Comparison of ENCODE assay signal across 8 cellular contexts in genomic region chr12:85575115-85576096, GRCh38.
DNase-seq lines count a peak whose midpoint lies in the region; ATAC-seq and TF ChIP-seq lines count a peak whose summit lies in the region.

No MANE protein-coding gene starts in this region.

- H3K27me3 ChIP-seq in mammary epithelial cell (ENCODE audit: insufficient read depth, low read length) (no peaks in the 10 kb centered on the region), transverse colon (no peaks in the 10 kb centered on the region)

- TF ChIP-seq CTCF in mammary epithelial cell (conservative IDR thresholded peaks at IDR 0.05 in 1 of 2, IDR thresholded peaks at IDR 0.05 in 1 of 2; ENCODE audit: extremely low read depth in 1 of 2, insufficient read depth in 1 of 2, low read depth in 1 of 2, low read length in 2 of 2) = peak; percentile 81 to 86
- TF ChIP-seq CTCF in transverse colon (IDR thresholded peaks at IDR 0.05) = peak; percentile 29 to 57 (median 42)

- POLR2A ChIA-PET in activated CD4-positive, alpha-beta T cell treated with anti-CD3 and anti-CD28 coated beads, Interleukin-2, amount 10 ng/mL, durations not matched to agents 7 days and 5 days (lab: Charles Lee) = no interaction called here

- H3K36me3 Mint-ChIP-seq in activated CD4-positive, alpha-beta T cell treated with anti-CD3 and anti-CD28 coated beads, Interleukin-2, amount 10 ng/mL, durations not matched to agents 7 days and 5 days (ENCODE audit: low read depth) = no peaks in the 10 kb centered on the region

- no TSS peak for BruUV-seq in mammary epithelial cell (replicated peaks; lab: Mats Ljungman, UMichigan)

- H3K27ac ChIP-seq in mammary epithelial cell (ENCODE audit: insufficient read depth, low read depth, low read length) (no peak overlapping the region), transverse colon (no peak overlapping the region)

- H3K4me3 ChIP-seq in mammary epithelial cell (replicated peaks in 1 of 3; ENCODE audit: insufficient read depth in 1 of 3, low read depth in 2 of 3, low read length in 3 of 3) = no peak overlapping the region
- no peak overlapping the region for H3K4me3 ChIP-seq in transverse colon

- no peak for TF ChIP-seq POLR2A in transverse colon (IDR thresholded peaks at IDR 0.05)

- CTCF ChIA-PET in activated CD4-positive, alpha-beta T cell treated with anti-CD3 and anti-CD28 coated beads, Interleukin-2, amount 10 ng/mL, durations not matched to agents 7 days and 5 days (lab: Charles Lee) = interaction anchor here (0.6 kb wide), 1 partner anchor 296 kb away, joined by 3 read pairs; no protein-coding TSS in a partner anchor
- CTCF ChIA-PET in mammary epithelial cell (lab: Charles Lee; ENCODE audit: low non-redundant PET) = interaction anchor here (0.6 to 1.1 kb wide), 7 partner anchors 51 to 295 kb away, joined by 3 to 9 read pairs (median 3); no protein-coding TSS in a partner anchor

- dilution Hi-C loops in mammary epithelial cell (cut with HindIII; ENCODE audit: low sequenced_read_pairs) = no loop called here

- H3K27ac Mint-ChIP-seq in activated CD4-positive, alpha-beta T cell treated with anti-CD3 and anti-CD28 coated beads, Interleukin-2, amount 10 ng/mL, durations not matched to agents 7 days and 5 days = no peak overlapping the region

- peak; percentile 25 for DNase-seq in activated CD4-positive, alpha-beta T cell treated with anti-CD3 and anti-CD28 coated beads, Interleukin-2, amount 10 ng/mL, durations not matched to agents 7 days and 5 days
- no peak for DNase-seq in activated CD4-positive, alpha-beta T cell treated with anti-CD3 and anti-CD28 coated beads for 4 hours
- DNase-seq in HPDE6-E6E7 (ENCODE audit: extremely low spot score) = peak; percentile 49
- DNase-seq in NCI-H82 treated with DMSO at 0.1 percent for 48 hours (lab: John Stamatoyannopoulos, UW; ENCODE audit: unreplicated experiment) = peak; percentile 31
- peak; percentile 47 for DNase-seq in mammary epithelial cell
- peak; percentile 51 for DNase-seq in kidney glomerular epithelial cell (lab: John Stamatoyannopoulos, UW)
- DNase-seq in transverse colon = peak; percentile 32

- no peak overlapping the region for H3K4me3 Mint-ChIP-seq in activated CD4-positive, alpha-beta T cell treated with anti-CD3 and anti-CD28 coated beads, Interleukin-2, amount 10 ng/mL, durations not matched to agents 7 days and 5 days

- ATAC-seq in GM21619 (IDR thresholded peaks at IDR 0.05; ENCODE audit: unreplicated experiment) = peak; percentile 98

- no peaks in the 10 kb centered on the region for H3K27me3 Mint-ChIP-seq in activated CD4-positive, alpha-beta T cell treated with anti-CD3 and anti-CD28 coated beads, Interleukin-2, amount 10 ng/mL, durations not matched to agents 7 days and 5 days

- no peaks in the 10 kb centered on the region for H3K79me2 ChIP-seq in mammary epithelial cell (ENCODE audit: insufficient read depth, low read length)

- H2AFZ ChIP-seq in mammary epithelial cell (ENCODE audit: low read depth, low read length) = peak overlapping the region; percentile 0

- no peak overlapping the region for H3K9ac ChIP-seq in mammary epithelial cell (ENCODE audit: insufficient read depth, low read length)

- no peak overlapping the region for H3K4me2 ChIP-seq in mammary epithelial cell (ENCODE audit: insufficient read depth, low read depth, low read length)

- H3K36me3 ChIP-seq in mammary epithelial cell (ENCODE audit: insufficient read depth, low read length) (no peaks in the 10 kb centered on the region), transverse colon (no peaks in the 10 kb centered on the region)

- H3K4me1 ChIP-seq in mammary epithelial cell (ENCODE audit: insufficient read depth, low read length) = no peaks in the 10 kb centered on the region
- peaks cover 0 to 12% (median 1%) of the 10 kb centered on the region in 4 donors for H3K4me1 ChIP-seq in transverse colon

- TF ChIP-seq EP300 in transverse colon (IDR thresholded peaks at IDR 0.05; ENCODE audit: low read depth) = no peak

- no peaks in the 10 kb centered on the region for H3K4me1 Mint-ChIP-seq in activated CD4-positive, alpha-beta T cell treated with anti-CD3 and anti-CD28 coated beads, Interleukin-2, amount 10 ng/mL, durations not matched to agents 7 days and 5 days

- intact Hi-C loops in mammary epithelial cell (cut with micrococcal nuclease) (loop anchor here (1.0 to 5.0 kb wide), 5 partner anchors 108 to 297 kb away; no protein-coding TSS in a partner anchor), transverse colon (cut with DNase I; ENCODE audit: low total_unique reads) (loop anchor here (10.0 kb wide), 1 partner anchor 289 kb away; no protein-coding TSS in a partner anchor)

- no peaks in the 10 kb centered on the region for H3K9me3 ChIP-seq in mammary epithelial cell (replicated peaks; ENCODE audit: insufficient read depth, low read length)
- no peaks in the 10 kb centered on the region for H3K9me3 ChIP-seq in transverse colon

- in situ Hi-C loops in mammary epithelial cell (cut with MboI; ENCODE audit: low sequenced_read_pairs in 2 of 2) = loop anchor here (5.0 to 10.0 kb wide), 2 partner anchors 297 to 299 kb away; partner anchors contain the start of gene NTS (in 2 of the 2)
- in situ Hi-C loops in transverse colon (cut with MboI; ENCODE audit: low pct_ligation_motif_present in 1 of 4, low pct_unique_long_range_greater_than_20kb in 1 of 4, low sequenced_read_pairs in 3 of 4) = loop anchor here in 3 of 4 donors (10.0 to 25.0 kb wide), 2 partner anchors 287 to 289 kb away; partner anchors contain the start of gene NTS (in 2 of the 3)

- H4K20me1 ChIP-seq in mammary epithelial cell (ENCODE audit: insufficient read depth, low read length) = no peaks in the 10 kb centered on the region

- 49% methylated on average over 7 of the region's 7 CpGs for WGBS in mammary epithelial cell (ENCODE audit: low coverage, missing lambda C conversion rate)
- WGBS in transverse colon (ENCODE audit: low coverage in 1 of 2), 2 donors = 53 to 57% methylated on average over 7 of the region's 7 CpGs

- H3K9me3 Mint-ChIP-seq in activated CD4-positive, alpha-beta T cell treated with anti-CD3 and anti-CD28 coated beads, Interleukin-2, amount 10 ng/mL, durations not matched to agents 7 days and 5 days = no peaks in the 10 kb centered on the region

Comparison
In these comparisons a context has a peak if more than half of its experiments do, and no peak if none do; other contexts are left out.
1. DNase-seq: peak in activated CD4-positive, alpha-beta T cell treated with anti-CD3 and anti-CD28 coated beads, Interleukin-2, amount 10 ng/mL, durations not matched to agents 7 days and 5 days (single experiment), HPDE6-E6E7 (single experiment), NCI-H82 treated with DMSO at 0.1 percent for 48 hours (single experiment), mammary epithelial cell (single experiment), kidney glomerular epithelial cell (single experiment) and transverse colon (single experiment); none in activated CD4-positive, alpha-beta T cell treated with anti-CD3 and anti-CD28 coated beads for 4 hours (0 of 2).